In the genomic region with DNA sequence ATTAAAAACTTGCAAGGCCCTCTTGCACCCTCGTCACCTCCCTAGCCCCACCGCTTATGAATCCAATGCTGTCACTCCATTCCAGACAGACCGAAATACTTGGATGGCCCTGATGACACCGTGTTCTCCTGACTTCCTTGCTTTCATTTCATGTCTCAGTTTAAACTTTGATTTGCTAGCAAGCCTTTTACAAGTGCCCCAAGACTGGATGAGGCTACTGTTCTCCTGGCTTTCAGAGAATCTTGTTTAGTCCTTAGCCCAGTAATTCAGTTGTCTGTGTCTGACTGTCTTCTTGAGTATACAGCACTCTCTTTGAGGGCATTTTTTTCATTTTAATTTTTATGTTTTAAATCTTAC, we compare ENCODE assay signal across 8 cellular contexts. TPM values are rescaled to one million over a fixed set of nuclear protein-coding genes. Genes with fewer than 3 reads are reported as not detected.
DNase-seq lines count a peak whose midpoint lies in the region; ATAC-seq and TF ChIP-seq lines count a peak whose summit lies in the region.

No MANE protein-coding gene starts in this region.

- WGBS in heart right ventricle, 2 donors = 36 to 53% methylated on average over 4 of the region's 4 CpGs
- 89% methylated on average over 4 of the region's 4 CpGs for WGBS in thymus

- H3K4me1 Mint-ChIP-seq in CD4-positive, CD25-positive, alpha-beta regulatory T cell = peaks cover 6 to 61% (median 43%) of the 10 kb centered on the region in 4 donors

- H3K27me3 ChIP-seq in CD4-positive, CD25-positive, alpha-beta regulatory T cell (ENCODE audit: control insufficient read depth, insufficient read depth, low read length) = no peaks in the 10 kb centered on the region
- H3K27me3 ChIP-seq in heart right ventricle (no peaks in the 10 kb centered on the region), thymus (ENCODE audit: control insufficient read depth, insufficient read depth) (no peaks in the 10 kb centered on the region)

- no peak for DNase-seq in CD4-positive, CD25-positive, alpha-beta regulatory T cell
- DNase-seq in heart right ventricle = no peak
- no peak for DNase-seq in central memory CD4-positive, alpha-beta T cell
- DNase-seq in mucosa of gallbladder (ENCODE audit: low spot score) = no peak
- DNase-seq in activated CD8-positive, alpha-beta memory T cell treated with anti-CD3 and anti-CD28 coated beads, Interleukin-2, amount 50 U/mL, for 4 hours = no peak

- H3K9me3 ChIP-seq in CD4-positive, CD25-positive, alpha-beta regulatory T cell (ENCODE audit: control insufficient read depth in 2 of 2, low read length in 2 of 2) = no peaks in the 10 kb centered on the region
- H3K9me3 ChIP-seq in heart right ventricle = no peaks in the 10 kb centered on the region
- no peaks in the 10 kb centered on the region for H3K9me3 ChIP-seq in thymus (ENCODE audit: control insufficient read depth)

- no peak for TF ChIP-seq CTCF in heart right ventricle (IDR thresholded peaks at IDR 0.05)

- no peak overlapping the region for H3K27ac ChIP-seq in CD4-positive, CD25-positive, alpha-beta regulatory T cell (ENCODE audit: insufficient read depth, low read length, poor library complexity, severe bottlenecking)
- peak overlapping the region; percentile 49 to 89 (median 84) for H3K27ac ChIP-seq in heart right ventricle
- peak overlapping the region; percentile 33 for H3K27ac ChIP-seq in thymus (ENCODE audit: low read depth)

- H3K4me3 Mint-ChIP-seq in CD4-positive, CD25-positive, alpha-beta regulatory T cell = peak overlapping the region in 3 of 4 donors; percentile 66 to 95 (median 76)

- no peaks in the 10 kb centered on the region for H3K27me3 Mint-ChIP-seq in CD4-positive, CD25-positive, alpha-beta regulatory T cell

- ATAC-seq in CD4-positive, CD25-positive, alpha-beta regulatory T cell (ENCODE audit: low read depth in 2 of 2) = peak in 1 of 2 donors; percentile 6
- ATAC-seq in GM21529 (IDR thresholded peaks at IDR 0.05; ENCODE audit: unreplicated experiment) (peak; percentile 7), SK-N-SH treated with all-trans-retinoic acid at 6 μM for 48 hours (peak; percentile 62), heart right ventricle (peak in 5 of 8 donors; percentile 36 to 53 (median 44))

- peak overlapping the region; percentile 77 for H3K4me3 ChIP-seq in CD4-positive, CD25-positive, alpha-beta regulatory T cell (ENCODE audit: low read depth, low read length)
- H3K4me3 ChIP-seq in heart right ventricle (peak overlapping the region in 9 of 10 donors; percentile 23 to 65 (median 54)), thymus (ENCODE audit: low read length) (no peak overlapping the region)

- intact Hi-C loops in heart right ventricle (cut with DNase I) = loop anchor here in 6 of 10 donors (2.0 to 10.0 kb wide), 6 partner anchors 33 to 485 kb away; no protein-coding TSS in a partner anchor

- peak overlapping the region; percentile 74 to 99 (median 89) for H3K27ac Mint-ChIP-seq in CD4-positive, CD25-positive, alpha-beta regulatory T cell

- no peaks in the 10 kb centered on the region for H3K9me3 Mint-ChIP-seq in CD4-positive, CD25-positive, alpha-beta regulatory T cell

- peaks cover 6% of the 10 kb centered on the region for H3K36me3 Mint-ChIP-seq in CD4-positive, CD25-positive, alpha-beta regulatory T cell

- peaks cover 19% of the 10 kb centered on the region for H3K4me1 ChIP-seq in CD4-positive, CD25-positive, alpha-beta regulatory T cell (ENCODE audit: control insufficient read depth, insufficient read depth, low read length, poor library complexity, severe bottlenecking)
- H3K4me1 ChIP-seq in heart right ventricle = peaks cover 0 to 55% (median 23%) of the 10 kb centered on the region in 9 donors
- H3K4me1 ChIP-seq in thymus (ENCODE audit: control insufficient read depth, insufficient read depth, low read length) = no peaks in the 10 kb centered on the region

- H3K36me3 ChIP-seq in CD4-positive, CD25-positive, alpha-beta regulatory T cell (ENCODE audit: control insufficient read depth, insufficient read depth, low read length) = no peaks in the 10 kb centered on the region
- H3K36me3 ChIP-seq in heart right ventricle (no peaks in the 10 kb centered on the region), thymus (ENCODE audit: control insufficient read depth, insufficient read depth) (no peaks in the 10 kb centered on the region)

TF ChIP-seq in SK-N-SH treated with all-trans-retinoic acid at 6 μM for 48 hours, 23 proteins besides CTCF, POLR2A, EP300 and RAD21:
- no peak for TF ChIP-seq ZC3H10 (CRISPR knock-in tag; IDR thresholded peaks at IDR 0.05)
- TF ChIP-seq GLIS3 (CRISPR knock-in tag; IDR thresholded peaks at IDR 0.05) = no peak
- no peak for TF ChIP-seq BACH2 (CRISPR knock-in tag; IDR thresholded peaks at IDR 0.05; ENCODE audit: borderline replicate concordance)
- no peak for TF ChIP-seq ZNF565 (CRISPR knock-in tag; conservative IDR thresholded peaks at IDR 0.05; ENCODE audit: low read depth)
- no peak for TF ChIP-seq CREB5 (CRISPR knock-in tag; IDR thresholded peaks at IDR 0.05; ENCODE audit: low read depth)
- no peak for TF ChIP-seq ZNF8 (CRISPR knock-in tag; IDR thresholded peaks at IDR 0.05)
TF ChIP-seq in SK-N-SH treated with all-trans-retinoic acid at 6 μM for 48 hours: peak in this region for 0.

RNA-seq across cellular contexts. Expression of gene IFI44L, which starts 0.8 kb away (rescaled TPM):
- 19.1 TPM for total RNA-seq in CD4-positive, CD25-positive, alpha-beta regulatory T cell
- 1 to 10 TPM; 1.4 to 8.2 (median 3.6) TPM for polyA plus RNA-seq in CD4-positive, CD25-positive, alpha-beta regulatory T cell
- total RNA-seq in heart right ventricle (10 to 100 TPM in 6 of 10 donors, 1 to 10 TPM in 4; 8.1 to 47.7 (median 13.6) TPM), mucosa of gallbladder (4.4 TPM)
- polyA plus RNA-seq in heart right ventricle (1 to 10 TPM; 3.0 to 7.6 TPM), thymus (30.9 TPM)

RNA-seq across cellular contexts. Expression of gene IFI44, which starts 30.2 kb away (rescaled TPM):
- total RNA-seq in CD4-positive, CD25-positive, alpha-beta regulatory T cell = 53.9 TPM
- polyA plus RNA-seq in CD4-positive, CD25-positive, alpha-beta regulatory T cell = 10 to 100 TPM; 10.2 to 31.4 (median 19.4) TPM
- total RNA-seq in heart right ventricle (10 to 100 TPM in 6 of 10 donors, 1 to 10 TPM in 4; 6.4 to 23.7 (median 11.6) TPM), mucosa of gallbladder (22.7 TPM)
- polyA plus RNA-seq in heart right ventricle (10 to 100 TPM; 11.2 to 71.5 TPM), thymus (124 TPM)
